In the genomic region with DNA sequence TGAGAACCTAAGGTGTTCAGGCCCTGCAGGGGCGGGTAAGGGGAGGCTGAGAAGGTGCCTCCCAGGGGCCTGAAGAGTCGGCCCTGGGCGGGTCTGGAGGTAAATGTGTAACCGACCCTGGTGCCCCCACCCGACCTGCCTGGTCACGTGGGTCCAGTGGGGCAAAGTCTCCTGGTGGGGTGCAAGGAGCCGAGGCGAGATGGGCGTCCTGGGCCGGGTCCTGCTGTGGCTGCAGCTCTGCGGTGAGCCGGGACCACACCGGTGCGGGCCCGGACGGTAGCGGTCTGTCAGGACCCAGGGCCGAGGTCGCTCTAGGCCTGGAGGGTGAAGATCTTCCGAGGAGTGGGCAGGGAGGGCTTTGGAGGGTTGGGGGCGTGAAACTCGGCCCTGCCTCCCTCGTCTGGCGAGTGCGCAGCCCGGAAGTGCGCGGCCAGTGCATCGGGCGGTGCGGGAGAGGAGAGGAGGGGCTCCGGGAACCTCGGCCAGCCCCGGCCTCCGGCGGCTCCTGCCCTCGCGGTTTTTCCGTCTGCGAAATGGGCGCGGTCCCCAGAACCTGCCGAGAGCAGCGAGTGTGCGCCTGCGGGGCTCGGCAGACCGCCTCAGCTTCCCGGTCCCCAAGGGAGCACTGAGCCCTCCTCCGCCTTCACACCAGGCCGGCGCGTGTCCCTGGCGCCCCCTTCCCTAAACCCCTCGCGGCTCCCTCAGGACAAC, we compare ENCODE assay signal across 9 cellular contexts. TPM values are rescaled to one million over a fixed set of nuclear protein-coding genes. Genes with fewer than 3 reads are reported as not detected.
DNase-seq lines count a peak whose midpoint lies in the region; ATAC-seq, FAIRE-seq and TF ChIP-seq lines count a peak whose summit lies in the region.
"Had no signal": no experiment of that assay in that cellular context is flagged by ENCODE, and none has a peak within 500 bp of the region (broad histone marks: within the 10 kb centered on the region; RNA-seq: fewer than 3 reads in every experiment).

TSS of gene AMN (plus strand) at position 174 of the 711 bp plus-strand sequence. CDS start at position 200, 26 bp downstream.

- peaks cover 36 to 43% of the 10 kb centered on the region in 2 experiments for H3K27me3 ChIP-seq in endothelial cell of umbilical vein (ENCODE audit: control insufficient read depth in 2 of 2, insufficient read depth in 2 of 2, low read length in 2 of 2)
- H3K27me3 ChIP-seq in ovary, result no peaks in the 10 kb centered on the region

- H3K4me1 Mint-ChIP-seq in naive thymus-derived CD8-positive, alpha-beta T cell, result peaks cover 4 to 19% (median 12%) of the 10 kb centered on the region in 4 donors
- no peaks in the 10 kb centered on the region for H3K4me1 Mint-ChIP-seq in activated T-helper 1 cell treated with anti-CD3 and anti-CD28 coated beads, Interleukin-12 subunit alpha, Interleukin-12 subunit beta, Interleukin-2, Interleukin-4 antibody, amounts not matched to agents 30 ng/mL and 10 ng/mL and 1 ng/mL, durations not matched to agents 14 hours and 24 hours and 36 hours (ENCODE audit: low read depth)

- CTCF ChIA-PET in endothelial cell of umbilical vein (lab: Charles Lee), result interaction anchor here (1.1 to 2.6 kb wide), 2 partner anchors 148 to 228 kb away, joined by 4 to 9 read pairs; no protein-coding TSS in a partner anchor

- no peaks in the 10 kb centered on the region for H3K36me3 Mint-ChIP-seq in naive thymus-derived CD8-positive, alpha-beta T cell
- H3K36me3 Mint-ChIP-seq in activated T-helper 1 cell treated with anti-CD3 and anti-CD28 coated beads, Interleukin-12 subunit alpha, Interleukin-12 subunit beta, Interleukin-2, Interleukin-4 antibody, amounts not matched to agents 30 ng/mL and 10 ng/mL and 1 ng/mL, durations not matched to agents 14 hours and 24 hours and 36 hours (ENCODE audit: low read depth), result no peaks in the 10 kb centered on the region

- H3K4me3 Mint-ChIP-seq in naive thymus-derived CD8-positive, alpha-beta T cell, result peak within 1 kb of the TSS in 9 of 10 donors; percentile 52 to 75 (median 65)
- no peak within 1 kb of the TSS for H3K4me3 Mint-ChIP-seq in activated T-helper 1 cell treated with anti-CD3 and anti-CD28 coated beads, Interleukin-12 subunit alpha, Interleukin-12 subunit beta, Interleukin-2, Interleukin-4 antibody, amounts not matched to agents 30 ng/mL and 10 ng/mL and 1 ng/mL, durations not matched to agents 14 hours and 24 hours and 36 hours

- no TSS peak for BruUV-seq in endothelial cell of umbilical vein (replicated peaks; lab: Mats Ljungman, UMichigan)

- no peak for TF ChIP-seq CTCF in NB4 (IDR thresholded peaks at IDR 0.05; ENCODE audit: low read depth, low read length)
- TF ChIP-seq CTCF in endothelial cell of umbilical vein (IDR thresholded peaks at IDR 0.05; ENCODE audit: extremely low read depth in 1 of 2, insufficient read depth in 1 of 2, low read depth in 1 of 2, low read length in 2 of 2), result no peak
- TF ChIP-seq CTCF in ovary (IDR thresholded peaks at IDR 0.05), result no peak

- no peaks in the 10 kb centered on the region for H3K36me3 ChIP-seq in endothelial cell of umbilical vein (ENCODE audit: control insufficient read depth in 2 of 2, extremely low read depth in 1 of 2, insufficient read depth in 2 of 2, low read length in 2 of 2)
- no peaks in the 10 kb centered on the region for H3K36me3 ChIP-seq in ovary

- H3K9me1 ChIP-seq in endothelial cell of umbilical vein (replicated peaks; ENCODE audit: control insufficient read depth, extremely low read depth, insufficient read depth, low read length), result no peaks in the 10 kb centered on the region

- H3K4me3 ChIP-seq in NB4 (ENCODE audit: low read depth, low read length) (no peak within 1 kb of the TSS), endothelial cell of umbilical vein (replicated peaks in 1 of 3; ENCODE audit: insufficient read depth in 1 of 3, low read depth in 1 of 3, low read length in 3 of 3) (no peak within 1 kb of the TSS), ovary (no peak within 1 kb of the TSS)

- no peak for TF ChIP-seq EP300 in ovary (IDR thresholded peaks at IDR 0.05)

- H3K27ac Mint-ChIP-seq in naive thymus-derived CD8-positive, alpha-beta T cell, result peak within 1 kb of the TSS in 1 of 10 donors; percentile 29
- H3K27ac Mint-ChIP-seq in activated T-helper 1 cell treated with anti-CD3 and anti-CD28 coated beads, Interleukin-12 subunit alpha, Interleukin-12 subunit beta, Interleukin-2, Interleukin-4 antibody, amounts not matched to agents 30 ng/mL and 10 ng/mL and 1 ng/mL, durations not matched to agents 14 hours and 24 hours and 36 hours, result no peak within 1 kb of the TSS

- no peak within 1 kb of the TSS for H3K4me2 ChIP-seq in endothelial cell of umbilical vein (ENCODE audit: insufficient read depth, low read length)

- H3K27me3 Mint-ChIP-seq in naive thymus-derived CD8-positive, alpha-beta T cell, result peaks cover 4 to 18% (median 10%) of the 10 kb centered on the region in 5 donors
- peaks cover 29% of the 10 kb centered on the region for H3K27me3 Mint-ChIP-seq in activated T-helper 1 cell treated with anti-CD3 and anti-CD28 coated beads, Interleukin-12 subunit alpha, Interleukin-12 subunit beta, Interleukin-2, Interleukin-4 antibody, amounts not matched to agents 30 ng/mL and 10 ng/mL and 1 ng/mL, durations not matched to agents 14 hours and 24 hours and 36 hours (ENCODE audit: insufficient read depth)

- FAIRE-seq in endothelial cell of umbilical vein (lab: Jason Lieb, UNC), result no peak
- FAIRE-seq: endometrium had no signal

- H3K9ac ChIP-seq in endothelial cell of umbilical vein (replicated peaks; ENCODE audit: extremely low read depth, insufficient read depth, low read length), result no peak within 1 kb of the TSS

- H3K4me1 ChIP-seq in endothelial cell of umbilical vein (ENCODE audit: control insufficient read depth, extremely low read depth, insufficient read depth, low read length) (peaks cover 4% of the 10 kb centered on the region), ovary (ENCODE audit: insufficient read depth) (peaks cover 3% of the 10 kb centered on the region)

- no peaks in the 10 kb centered on the region for H4K20me1 ChIP-seq in endothelial cell of umbilical vein (replicated peaks; ENCODE audit: control insufficient read depth, extremely low read depth, insufficient read depth, low read length)

- 10% methylated on average over 54 to 56 of the region's 56 CpGs for WGBS in ovary, 3 donors

- dilution Hi-C loops in endothelial cell of umbilical vein (cut with MboI; ENCODE audit: extremely low pct_ligation_motif_present, low sequenced_read_pairs), result no loop called here

- H3K27ac ChIP-seq in endothelial cell of umbilical vein (ENCODE audit: insufficient read depth, low read depth, low read length) (no peak within 1 kb of the TSS), substantia nigra (ENCODE audit: low read depth, low read length, poor library complexity, severe bottlenecking) (no peak within 1 kb of the TSS), ovary (no peak within 1 kb of the TSS)

- intact Hi-C loops in endothelial cell of umbilical vein (cut with micrococcal nuclease), result no loop called here
- intact Hi-C loops in activated T-helper 1 cell treated with anti-CD3 and anti-CD28 coated beads, Interleukin-12 subunit alpha, Interleukin-12 subunit beta, Interleukin-2, Interleukin-4 antibody, amounts not matched to agents 30 ng/mL and 10 ng/mL and 1 ng/mL, durations not matched to agents 14 hours and 24 hours and 36 hours (cut with micrococcal nuclease), result no loop called here
- intact Hi-C loops in ovary (cut with DNase I), result loop anchor here in 2 of 4 donors (10.0 kb wide), 2 partner anchors 228 to 398 kb away; no protein-coding TSS in a partner anchor

- H3K9me3 ChIP-seq in endothelial cell of umbilical vein (replicated peaks; ENCODE audit: control insufficient read depth, insufficient read depth, low read length) (no peaks in the 10 kb centered on the region), ovary (no peaks in the 10 kb centered on the region)

- peak within 1 kb of the TSS; percentile 42 for H2AFZ ChIP-seq in endothelial cell of umbilical vein (ENCODE audit: low read depth, low read length)

- no peak for TF ChIP-seq POLR2A in NB4 (IDR thresholded peaks at IDR 0.05; ENCODE audit: extremely low read depth, insufficient read length)
- no peak for TF ChIP-seq POLR2A in endothelial cell of umbilical vein (IDR thresholded peaks at IDR 0.05; ENCODE audit: low read depth, low read length)
- TF ChIP-seq POLR2A in ovary (IDR thresholded peaks at IDR 0.05), result no peak

- DNase-seq in COLO668 (lab: John Stamatoyannopoulos, UW; ENCODE audit: unreplicated experiment) (peak; percentile 22), NB4 (ENCODE audit: low read depth) (peak; percentile 41), endothelial cell of umbilical vein (ENCODE audit: low read depth, low spot score) (no peak), substantia nigra (lab: John Stamatoyannopoulos, UW) (no peak), ovary (no peak)
- no peak for DNase-seq in naive thymus-derived CD8-positive, alpha-beta T cell
- DNase-seq in activated T-helper 1 cell treated with anti-CD3 and anti-CD28 coated beads, Interleukin-12 subunit alpha, Interleukin-12 subunit beta, Interleukin-2, Interleukin-4 antibody, amounts not matched to agents 30 ng/mL and 10 ng/mL and 1 ng/mL, durations not matched to agents 14 hours and 24 hours and 36 hours (ENCODE audit: low spot score), result no peak

- H3K79me2 ChIP-seq in endothelial cell of umbilical vein (ENCODE audit: control insufficient read depth, insufficient read depth, low read length), result no peaks in the 10 kb centered on the region

- POLR2A ChIA-PET in endothelial cell of umbilical vein (lab: Charles Lee), result no interaction called here
- POLR2A ChIA-PET in naive thymus-derived CD8-positive, alpha-beta T cell (lab: Charles Lee), result no interaction called here

- no peaks in the 10 kb centered on the region for H3K9me3 Mint-ChIP-seq in naive thymus-derived CD8-positive, alpha-beta T cell
- H3K9me3 Mint-ChIP-seq in activated T-helper 1 cell treated with anti-CD3 and anti-CD28 coated beads, Interleukin-12 subunit alpha, Interleukin-12 subunit beta, Interleukin-2, Interleukin-4 antibody, amounts not matched to agents 30 ng/mL and 10 ng/mL and 1 ng/mL, durations not matched to agents 14 hours and 24 hours and 36 hours, result no peaks in the 10 kb centered on the region

- peak in 1 of 2 donors; percentile 28 for ATAC-seq in naive thymus-derived CD8-positive, alpha-beta T cell
- no peak for ATAC-seq in GM21526 (IDR thresholded peaks at IDR 0.05; ENCODE audit: low FRiP score, unreplicated experiment)

RNA-seq across cellular contexts. Expression of gene AMN, which starts in this region (rescaled TPM):
- not detected in 2 replicates for total RNA-seq in endothelial cell of umbilical vein
- polyA plus RNA-seq in endothelial cell of umbilical vein, result 0.03 and 0.05 TPM in 2 replicates
- not detected in 2 replicates for polyA plus RNA-seq in endothelial cell of umbilical vein (2011; cell fraction: cytosol; rRNA removed)
- polyA plus RNA-seq in endothelial cell of umbilical vein (2011; cell fraction: nucleus; rRNA removed), result 0.13 and 0.25 TPM in 2 replicates
- polyA plus RNA-seq in endothelial cell of umbilical vein (2012), result not detected in 2 replicates
- polyA minus RNA-seq in endothelial cell of umbilical vein, result not detected in 2 replicates
- not detected for polyA minus RNA-seq in endothelial cell of umbilical vein (2011; cell fraction: cytosol; rRNA and poly(A)+ RNA removed)
- 0.19 TPM in 1 of 2 replicates, not detected in the other for polyA minus RNA-seq in endothelial cell of umbilical vein (2011; cell fraction: nucleus; rRNA and poly(A)+ RNA removed)
- 10 to 100 TPM; 15.8 to 20.8 TPM for total RNA-seq in naive thymus-derived CD8-positive, alpha-beta T cell
- polyA plus RNA-seq in naive thymus-derived CD8-positive, alpha-beta T cell, result 1 to 10 TPM; 2.3 to 5.6 (median 4.1) TPM
- 0.44 and 0.69 TPM in 2 replicates for total RNA-seq in activated T-helper 1 cell treated with anti-CD3 and anti-CD28 coated beads, Interleukin-12 subunit alpha, Interleukin-12 subunit beta, Interleukin-2, Interleukin-4 antibody, amounts not matched to agents 30 ng/mL and 10 ng/mL and 1 ng/mL, durations not matched to agents 14 hours and 24 hours and 36 hours
- total RNA-seq in ovary, result 1 to 10 TPM in 3 of 7 donors, under 1 TPM in 4; 0.10 to 4.6 (median 0.71) TPM
- polyA plus RNA-seq in ovary, result under 1 TPM in 1 of 2 donors, not detected in 1; 0.47 TPM

Comparison
In these comparisons a context has a peak if more than half of its experiments do, and no peak if none do; other contexts are left out.
1. DNase-seq: peak in COLO668 (single experiment) and NB4 (single experiment); none in endothelial cell of umbilical vein (single experiment), naive thymus-derived CD8-positive, alpha-beta T cell (0 of 10), activated T-helper 1 cell treated with anti-CD3 and anti-CD28 coated beads, Interleukin-12 subunit alpha, Interleukin-12 subunit beta, Interleukin-2, Interleukin-4 antibody, amounts not matched to agents 30 ng/mL and 10 ng/mL and 1 ng/mL, durations not matched to agents 14 hours and 24 hours and 36 hours (single experiment), substantia nigra (0 of 49) and ovary (0 of 5).